10 cellular contexts compared by ENCODE assay signal in genomic region chr10:79084972-79085597, GRCh38. TPM values are rescaled to one million over a fixed set of nuclear protein-coding genes. Genes with fewer than 3 reads are reported as not detected.
A peak's percentile ranks its signal among the peaks of the same experiment; 100 is the strongest.
DNase-seq lines count a peak whose midpoint lies in the region; ATAC-seq, FAIRE-seq and TF ChIP-seq lines count a peak whose summit lies in the region.
"Had no signal": no experiment of that assay in that cellular context is flagged by ENCODE, and none has a peak within 500 bp of the region (broad histone marks: within the 10 kb centered on the region; RNA-seq: fewer than 3 reads in every experiment).

No MANE protein-coding gene starts in this region.

- WGBS in mammary epithelial cell (ENCODE audit: low coverage, missing lambda C conversion rate): 69% methylated on average over 14 of the region's 14 CpGs
- 64 to 85% methylated on average over 14 of the region's 14 CpGs for WGBS in pancreas, 2 donors

- peaks cover 96% of the 10 kb centered on the region for H3K79me2 ChIP-seq in mammary epithelial cell (ENCODE audit: insufficient read depth, low read length)

- peaks cover 71% of the 10 kb centered on the region for H3K4me1 ChIP-seq in mammary epithelial cell (ENCODE audit: insufficient read depth, low read length)
- H3K4me1 ChIP-seq in pancreas: peaks cover 59 to 76% (median 62%) of the 10 kb centered on the region in 3 donors

- H3K36me3 ChIP-seq in mammary epithelial cell (ENCODE audit: insufficient read depth, low read length): no peaks in the 10 kb centered on the region
- no peaks in the 10 kb centered on the region for H3K36me3 ChIP-seq in pancreas

- no peak overlapping the region for H2AFZ ChIP-seq in mammary epithelial cell (ENCODE audit: low read depth, low read length)

- BruUV-seq in mammary epithelial cell (replicated peaks; lab: Mats Ljungman, UMichigan): no TSS peak

- dilution Hi-C loops in mammary epithelial cell (cut with HindIII; ENCODE audit: low sequenced_read_pairs): no loop called here

- no peaks in the 10 kb centered on the region for H3K27me3 ChIP-seq in mammary epithelial cell (ENCODE audit: insufficient read depth, low read length)
- no peaks in the 10 kb centered on the region for H3K27me3 ChIP-seq in pancreas

- FAIRE-seq in pancreas (lab: Jason Lieb, UNC): no peak

- H3K9me3 ChIP-seq in mammary epithelial cell (replicated peaks; ENCODE audit: insufficient read depth, low read length): no peaks in the 10 kb centered on the region
- H3K9me3 ChIP-seq in pancreas: no peaks in the 10 kb centered on the region

- H3K27ac Mint-ChIP-seq in activated T-helper 17 cell treated with anti-CD3 and anti-CD28 coated beads, Interleukin-2, amount 50 U/mL, for 72 hours: no peak overlapping the region

- H3K4me3 ChIP-seq in mammary epithelial cell (replicated peaks in 1 of 3; ENCODE audit: insufficient read depth in 1 of 3, low read depth in 2 of 3, low read length in 3 of 3) (no peak overlapping the region), pancreas (no peak overlapping the region)

- TF ChIP-seq CTCF in mammary epithelial cell (conservative IDR thresholded peaks at IDR 0.05 in 1 of 2, IDR thresholded peaks at IDR 0.05 in 1 of 2; ENCODE audit: extremely low read depth in 1 of 2, insufficient read depth in 1 of 2, low read depth in 1 of 2, low read length in 2 of 2): no peak
- no peak for TF ChIP-seq CTCF in pancreas (IDR thresholded peaks at IDR 0.05)

- in situ Hi-C loops in Caki2 (cut with HindIII; ENCODE audit: low pct_unique_long_range_greater_than_20kb, low sequenced_read_pairs) (no loop called here), mammary epithelial cell (cut with MboI; ENCODE audit: low sequenced_read_pairs in 2 of 2) (no loop called here)

- H3K27me3 Mint-ChIP-seq in activated T-helper 17 cell treated with anti-CD3 and anti-CD28 coated beads, Interleukin-2, amount 50 U/mL, for 72 hours: no peaks in the 10 kb centered on the region

- H3K4me1 Mint-ChIP-seq in activated T-helper 17 cell treated with anti-CD3 and anti-CD28 coated beads, Interleukin-2, amount 50 U/mL, for 72 hours: peaks cover 19% of the 10 kb centered on the region

- H3K4me2 ChIP-seq in mammary epithelial cell (ENCODE audit: insufficient read depth, low read depth, low read length): no peak overlapping the region

- no peak overlapping the region for H3K4me3 Mint-ChIP-seq in activated T-helper 17 cell treated with anti-CD3 and anti-CD28 coated beads, Interleukin-2, amount 50 U/mL, for 72 hours

- ATAC-seq in HG03097 (IDR thresholded peaks at IDR 0.05; ENCODE audit: low FRiP score, unreplicated experiment) (peak; percentile 62), pancreas (no peak), GM19035 (IDR thresholded peaks at IDR 0.05; ENCODE audit: unreplicated experiment) (no peak), HG02973 (IDR thresholded peaks at IDR 0.05; ENCODE audit: unreplicated experiment) (no peak)
- ATAC-seq in activated T-helper 17 cell treated with anti-CD3 and anti-CD28 coated beads, Interleukin-2, amount 50 U/mL, for 72 hours (replicated peaks): no peak

- intact Hi-C loops in mammary epithelial cell (cut with micrococcal nuclease) (loop anchor here (1.0 kb wide), 1 partner anchor 16 kb away; no protein-coding TSS in a partner anchor), pancreas (cut with DNase I) (no loop called here)

- H3K27ac ChIP-seq in mammary epithelial cell (ENCODE audit: insufficient read depth, low read depth, low read length) (peak overlapping the region; percentile 85), pancreas (peak overlapping the region in 3 of 4 donors; percentile 65 to 72 (median 65))

- no peaks in the 10 kb centered on the region for H4K20me1 ChIP-seq in mammary epithelial cell (ENCODE audit: insufficient read depth, low read length)

- DNase-seq in Caki2 (ENCODE audit: low read depth) (peak; percentile 87), mammary epithelial cell (no peak), pancreas (no peak), HT-29 (ENCODE audit: low spot score) (no peak)
- DNase-seq: Calu3, occipital lobe had no signal

- H3K36me3 Mint-ChIP-seq in activated T-helper 17 cell treated with anti-CD3 and anti-CD28 coated beads, Interleukin-2, amount 50 U/mL, for 72 hours (ENCODE audit: low read depth): no peaks in the 10 kb centered on the region

- CTCF ChIA-PET in mammary epithelial cell (lab: Charles Lee; ENCODE audit: low non-redundant PET): no interaction called here

- H3K9ac ChIP-seq in mammary epithelial cell (ENCODE audit: insufficient read depth, low read length): no peak overlapping the region

- H3K9me3 Mint-ChIP-seq in activated T-helper 17 cell treated with anti-CD3 and anti-CD28 coated beads, Interleukin-2, amount 50 U/mL, for 72 hours: no peaks in the 10 kb centered on the region

RNA-seq across cellular contexts. Expression of gene ZMIZ1, which starts 16.3 kb away (rescaled TPM):
- total RNA-seq in Caki2 (2014; rRNA removed; shearing (Covaris generic); ENCODE audit: low replicate concordance): 17.4 and 24.1 TPM in 2 replicates
- 10 to 100 TPM; 22.3 to 25.0 TPM for total RNA-seq in mammary epithelial cell
- 5.9 TPM for polyA plus RNA-seq in mammary epithelial cell
- 16.3 TPM for polyA minus RNA-seq in mammary epithelial cell
- total RNA-seq in pancreas: 10 to 100 TPM; 21.3 to 45.0 (median 23.5) TPM
- 10 to 100 TPM; 14.5 to 20.8 TPM for polyA plus RNA-seq in pancreas
- 21.0 and 27.5 TPM in 2 replicates for total RNA-seq in HT-29 (2014; rRNA removed; shearing (Covaris generic))
- total RNA-seq in activated T-helper 17 cell treated with anti-CD3 and anti-CD28 coated beads, Interleukin-2, amount 50 U/mL, for 72 hours: 10 to 100 TPM; 32.9 to 82.6 TPM
